ENCODE assay signal across 8 cellular contexts in genomic region chr14:92615451-92615850, GRCh38.
A peak's percentile ranks its signal among the peaks of the same experiment; 100 is the strongest.
DNase-seq lines count a peak whose midpoint lies in the region; ATAC-seq and TF ChIP-seq lines count a peak whose summit lies in the region.

No MANE protein-coding gene starts in this region.

- no peaks in the 10 kb centered on the region for H3K36me3 ChIP-seq in BE2C

- H3K27me3 ChIP-seq in BE2C: no peaks in the 10 kb centered on the region; the same call in 1 of the 2 replicates

- H3K36me3 Mint-ChIP-seq in naive thymus-derived CD8-positive, alpha-beta T cell: peaks cover 0 to 9% (median 6%) of the 10 kb centered on the region in 3 donors

- DNase-seq in GM12865 (ENCODE audit: low read depth): peak; percentile 82
- DNase-seq in activated CD4-positive, alpha-beta T cell treated with anti-CD3 and anti-CD28 coated beads for 48 hours: peak; percentile 38
- peak; percentile 37 to 94 (median 80) for DNase-seq in naive thymus-derived CD8-positive, alpha-beta T cell
- no peak for DNase-seq in foreskin melanocyte
- no peak for DNase-seq in hepatic stellate cell (ENCODE audit: low spot score)
- no peak for DNase-seq in BE2C
- no peak for DNase-seq in erythroblast (lab: John Stamatoyannopoulos, UW)

- peaks cover 0 to 2% (median 0%) of the 10 kb centered on the region in 9 donors for H3K9me3 Mint-ChIP-seq in naive thymus-derived CD8-positive, alpha-beta T cell

- H3K27ac Mint-ChIP-seq in naive thymus-derived CD8-positive, alpha-beta T cell: peak overlapping the region; percentile 90 to 97 (median 95)

- H3K9me3 ChIP-seq in BE2C: no peaks in the 10 kb centered on the region

- H3K27me3 Mint-ChIP-seq in naive thymus-derived CD8-positive, alpha-beta T cell: no peaks in the 10 kb centered on the region

- ATAC-seq in HG02759 (IDR thresholded peaks at IDR 0.05; ENCODE audit: unreplicated experiment): peak; percentile 90
- ATAC-seq in naive thymus-derived CD8-positive, alpha-beta T cell: peak; percentile 96 to 98

- peak overlapping the region; percentile 59 to 83 (median 79) for H3K4me3 Mint-ChIP-seq in naive thymus-derived CD8-positive, alpha-beta T cell

- peaks cover 19 to 70% (median 58%) of the 10 kb centered on the region in 4 donors for H3K4me1 Mint-ChIP-seq in naive thymus-derived CD8-positive, alpha-beta T cell

- H3K4me1 ChIP-seq in BE2C: no peaks in the 10 kb centered on the region

- no peak for TF ChIP-seq POLR2A in erythroblast (IDR thresholded peaks at IDR 0.05; ENCODE audit: low read length)

- POLR2A ChIA-PET in naive thymus-derived CD8-positive, alpha-beta T cell (lab: Charles Lee): interaction anchor here (0.6 to 5.1 kb wide), 13 partner anchors 12 to 491 kb away, joined by 3 to 268 read pairs (median 4); no protein-coding TSS in a partner anchor

- TF ChIP-seq CTCF in GM12865 (IDR thresholded peaks at IDR 0.05; ENCODE audit: insufficient read depth, low read depth, low read length, missing control alignments) (no peak), BE2C (IDR thresholded peaks at IDR 0.05; ENCODE audit: low read depth, low read length) (no peak)

- H3K4me3 ChIP-seq in GM12865 (ENCODE audit: low read depth, low read length) (no peak overlapping the region), BE2C (ENCODE audit: low read depth, low read length) (no peak overlapping the region)

Comparison
In these comparisons a context has a peak if more than half of its experiments do, and no peak if none do; other contexts are left out.
1. DNase-seq: peak in GM12865 (single experiment), activated CD4-positive, alpha-beta T cell treated with anti-CD3 and anti-CD28 coated beads for 48 hours (single experiment) and naive thymus-derived CD8-positive, alpha-beta T cell (10 of 10); none in foreskin melanocyte (single experiment), hepatic stellate cell (single experiment), BE2C (single experiment) and erythroblast (0 of 2).